Comparison of ENCODE assay signal across 9 cellular contexts in genomic region chr19:51607920-51608562, GRCh38. TPM values are rescaled to one million over a fixed set of nuclear protein-coding genes. Genes with fewer than 3 reads are reported as not detected.
DNase-seq lines count a peak whose midpoint lies in the region; ATAC-seq, FAIRE-seq and TF ChIP-seq lines count a peak whose summit lies in the region.
"Had no signal": no experiment of that assay in that cellular context is flagged by ENCODE, and none has a peak within 500 bp of the region (broad histone marks: within the 10 kb centered on the region; RNA-seq: fewer than 3 reads in every experiment).

No MANE protein-coding gene starts in this region.

- peak; percentile 67 for TF ChIP-seq RAD21 in GM12878 (IDR thresholded peaks at IDR 0.05; ENCODE audit: insufficient read depth, low read depth, low read length)

- TF ChIP-seq POLR2A in GM12878 (IDR thresholded peaks at IDR 0.05; ENCODE audit: low read depth, low read length): no peak

- H3K27me3 ChIP-seq in HL-60 (ENCODE audit: insufficient read depth, poor library complexity, severe bottlenecking) (no peaks in the 10 kb centered on the region), GM12878 (replicated peaks in 1 of 2; ENCODE audit: control insufficient read depth in 2 of 2, insufficient read depth in 2 of 2, low read length in 1 of 2) (no peaks in the 10 kb centered on the region)

- intact Hi-C loops in GM12878 (cut with micrococcal nuclease; ENCODE audit: unreplicated experiment): loop anchor here (5.0 kb wide), 1 partner anchor 36 kb away; the partner anchor contains the start of gene ZNF175

- SMC1A ChIA-PET in GM12878 (lab: Charles Lee; ENCODE audit: uncharacterized antibody, unreplicated experiment): interaction anchor here (1.2 to 3.0 kb wide), 6 partner anchors 13 to 137 kb away, joined by 3 to 19 read pairs (median 8); no protein-coding TSS in a partner anchor

- FAIRE-seq in GM12878 (lab: Jason Lieb, UNC): no peak

- H3K4me1 Mint-ChIP-seq in T-helper 17 cell: no peaks in the 10 kb centered on the region

- no peak overlapping the region for H3K27ac ChIP-seq in HL-60 (replicated peaks)
- H3K27ac ChIP-seq in GM12878 (ENCODE audit: control insufficient read depth, insufficient read depth): peak overlapping the region; percentile 84

- no peak overlapping the region for H2AFZ ChIP-seq in GM12878 (ENCODE audit: control insufficient read depth, low read depth, low read length)

- H3K9ac ChIP-seq in GM12878 (ENCODE audit: control insufficient read depth, insufficient read depth, low read length): peak overlapping the region; percentile 28; the same call in 1 of the 2 replicates

- no TSS peak for BruUV-seq in GM12878 (replicated peaks; lab: Mats Ljungman, UMichigan)

- H3K4me3 ChIP-seq in AG10803 (ENCODE audit: low read length) (no peak overlapping the region), HL-60 (replicated peaks; ENCODE audit: insufficient read depth, low read length) (no peak overlapping the region), GM12878 (no peak overlapping the region)

- H3K27ac Mint-ChIP-seq in T-helper 17 cell: no peak overlapping the region
- H3K27ac Mint-ChIP-seq: natural killer cell treated with Interleukin-12 subunit alpha and Interleukin-12 subunit beta and Interleukin-15 and Interleukin-18, amount 100 ng/mL, for 72 hours had no signal

- H3K4me1 ChIP-seq in GM12878 (ENCODE audit: control insufficient read depth, insufficient read depth, low read length): peaks cover 30% of the 10 kb centered on the region

- H3K79me2 ChIP-seq in GM12878 (ENCODE audit: control insufficient read depth, insufficient read depth, low read length): no peaks in the 10 kb centered on the region

- peaks cover 10% of the 10 kb centered on the region for H3K27me3 Mint-ChIP-seq in T-helper 17 cell

- ATAC-seq in T-helper 17 cell: peak; percentile 50
- ATAC-seq in GM12878: peak; percentile 46
- no peak for ATAC-seq in HG02571 (IDR thresholded peaks at IDR 0.05; ENCODE audit: unreplicated experiment)

- WGBS in GM12878 (ENCODE audit: insufficient coverage, insufficient replicate concordance, low lambda C conversion rate, missing lambda C conversion rate): 46% methylated on average over 13 of the region's 13 CpGs

- CTCF ChIA-PET in GM12878 (lab: Yijun Ruan, JAX): interaction anchor here (0.9 to 3.9 kb wide), 14 partner anchors 8 to 258 kb away, joined by 3 to 24 read pairs (median 3); partner anchors contain the start of genes NKG7 and SIGLEC10

- in situ Hi-C loops in GM12878 (cut with MboI): no loop called here

- POLR2A ChIA-PET in GM12878 (lab: Charles Lee): no interaction called here

- TF ChIP-seq EP300 in GM12878 (IDR thresholded peaks at IDR 0.05; ENCODE audit: borderline replicate concordance in 1 of 2, control insufficient read depth in 1 of 2, low read depth in 2 of 2, low read length in 2 of 2): no peak

- H3K36me3 Mint-ChIP-seq in T-helper 17 cell (ENCODE audit: low read depth): peaks cover 4% of the 10 kb centered on the region

- H3K9me3 ChIP-seq in T-helper 17 cell (ENCODE audit: control insufficient read depth, low read length, poor library complexity, severe bottlenecking) (no peaks in the 10 kb centered on the region), GM12878 (replicated peaks; ENCODE audit: control insufficient read depth, insufficient read depth, low read length) (peaks cover 6% of the 10 kb centered on the region; the same call in 2 of the 3 replicates)

- H3K4me2 ChIP-seq in GM12878 (ENCODE audit: control insufficient read depth, insufficient read depth): peak overlapping the region; percentile 99

- no peaks in the 10 kb centered on the region for H3K36me3 ChIP-seq in GM12878 (ENCODE audit: control insufficient read depth in 2 of 2, insufficient read depth in 2 of 2, low read length in 1 of 2)

- DNase-seq in AG10803 (ENCODE audit: low read depth): peak; percentile 73
- DNase-seq in HL-60 (ENCODE audit: low read depth in 1 of 2, low spot score in 1 of 2): peak; percentile 63 to 93
- DNase-seq in T-helper 17 cell: peak in 2 of 3 donors; percentile 18 to 45
- DNase-seq in GM12878 (ENCODE audit: low read depth, low spot score): no peak
- peak; percentile 69 for DNase-seq in iris pigment epithelial cell (ENCODE audit: low read depth)
- DNase-seq in stimulated activated CD4-positive, alpha-beta T cell treated with anti-CD3 and anti-CD28 coated beads, Interleukin-1b, Interleukin-23, amount 100 ng/mL, for 4 hours (ENCODE audit: low read depth in 2 of 2): peak; percentile 27 to 49
- DNase-seq in NCI-H1417 (lab: John Stamatoyannopoulos, UW): no peak

- RAD21 ChIA-PET in GM12878 (lab: Charles Lee; ENCODE audit: unreplicated experiment): interaction anchor here (0.8 to 2.3 kb wide), 2 partner anchors 13 to 49 kb away, joined by 4 to 12 read pairs; no protein-coding TSS in a partner anchor

- H3K4me3 Mint-ChIP-seq in T-helper 17 cell: no peak overlapping the region

- H4K20me1 ChIP-seq in GM12878 (ENCODE audit: control insufficient read depth, insufficient read depth): no peaks in the 10 kb centered on the region

- peak; percentile 82 for TF ChIP-seq CTCF in AG10803 (conservative IDR thresholded peaks at IDR 0.05; ENCODE audit: low read length)
- peak; percentile 85 for TF ChIP-seq CTCF in HL-60 (IDR thresholded peaks at IDR 0.05; ENCODE audit: insufficient read depth, low read length)
- peak; percentile 59 to 64 (median 63) for TF ChIP-seq CTCF in GM12878 (IDR thresholded peaks at IDR 0.05 in 2 of 3, conservative IDR thresholded peaks at IDR 0.05 in 1 of 3; ENCODE audit: control insufficient read depth in 2 of 3, extremely low read depth in 1 of 3, insufficient read depth in 1 of 3, low read depth in 3 of 3, low read length in 3 of 3)

TF ChIP-seq in GM12878, 131 proteins besides CTCF, POLR2A, EP300 and RAD21 (continues in another document):
- TF ChIP-seq IKZF1 (conservative IDR thresholded peaks at IDR 0.05): peak; percentile 54

RNA-seq across cellular contexts. Expression of gene SIGLEC5, which starts 22.2 kb away (rescaled TPM):
- total RNA-seq in T-helper 17 cell: under 1 TPM in 1 of 2 donors, not detected in 1; 0.37 TPM
- not detected in 2 replicates for total RNA-seq in GM12878 (2013; cell fraction: nucleolus; rRNA removed)
- total RNA-seq in GM12878 (2014; rRNA removed): 1.9 and 2.5 TPM in 2 replicates
- total RNA-seq in GM12878 (2014; rRNA removed; fragmentation: Illumina TruSeq; extraction: Trizol): 1.2 and 1.5 TPM in 2 replicates
- total RNA-seq in GM12878 (2021): 1.1 TPM in 1 of 2 replicates, not detected in the other
- polyA plus RNA-seq in GM12878 (2011; ENCODE audit: low read depth): not detected
- polyA plus RNA-seq in GM12878 (2011; rRNA removed): 0.45 TPM in 1 of 2 replicates, not detected in the other
- polyA plus RNA-seq in GM12878 (2011; cell fraction: cytosol; rRNA removed): 0.30 TPM in 1 of 2 replicates, not detected in the other
- not detected in 2 replicates for polyA plus RNA-seq in GM12878 (2011; cell fraction: nucleus; rRNA removed)
- polyA plus RNA-seq in GM12878 (2012): 0.14 and 0.42 TPM in 2 replicates
- polyA plus RNA-seq in GM12878 (2014; fragmentation: Illumina TruSeq; extraction: Trizol): 0.44 and 1.4 TPM in 2 replicates
- polyA plus RNA-seq in GM12878 (2014; fragmentation: Nextera tagmentation; extraction: Ambion mirVana): under 1 TPM; 0.05 to 0.06 TPM
- polyA plus RNA-seq in GM12878 (2014; rRNA removed): not detected in 2 replicates
- 1 to 10 TPM; 1.6 to 1.8 TPM for polyA plus RNA-seq in GM12878 (2016; fragmentation: Nextera tagmentation; extraction: Ambion mirVana)
- polyA minus RNA-seq in GM12878 (2011; rRNA and poly(A)+ RNA removed): 0.88 TPM in 1 of 2 replicates, not detected in the other
- polyA minus RNA-seq in GM12878 (2011; cell fraction: cytosol; rRNA and poly(A)+ RNA removed): 1.2 and 2.0 TPM in 2 replicates
- 1.3 and 2.1 TPM in 2 replicates for polyA minus RNA-seq in GM12878 (2011; cell fraction: nucleus; rRNA and poly(A)+ RNA removed)

RNA-seq across cellular contexts. Expression of gene ZNF175, which starts 37.0 kb away (rescaled TPM):
- total RNA-seq in T-helper 17 cell: 1 to 10 TPM; 4.5 to 5.1 TPM
- total RNA-seq in GM12878 (2013; cell fraction: nucleolus; rRNA removed): 35.3 and 36.3 TPM in 2 replicates
- 3.3 and 4.0 TPM in 2 replicates for total RNA-seq in GM12878 (2014; rRNA removed)
- total RNA-seq in GM12878 (2014; rRNA removed; fragmentation: Illumina TruSeq; extraction: Trizol): 7.0 and 7.1 TPM in 2 replicates
- 12.0 and 12.8 TPM in 2 replicates for total RNA-seq in GM12878 (2021)
- 4.7 TPM for polyA plus RNA-seq in GM12878 (2011; ENCODE audit: low read depth)
- polyA plus RNA-seq in GM12878 (2011; rRNA removed): 9.0 and 12.9 TPM in 2 replicates
- 3.5 and 3.8 TPM in 2 replicates for polyA plus RNA-seq in GM12878 (2011; cell fraction: cytosol; rRNA removed)
- polyA plus RNA-seq in GM12878 (2011; cell fraction: nucleus; rRNA removed): 10.0 and 11.1 TPM in 2 replicates
- polyA plus RNA-seq in GM12878 (2012): 5.8 and 6.4 TPM in 2 replicates
- 9.9 and 10.4 TPM in 2 replicates for polyA plus RNA-seq in GM12878 (2014; fragmentation: Illumina TruSeq; extraction: Trizol)
- 1 to 10 TPM; 1.5 to 1.8 TPM for polyA plus RNA-seq in GM12878 (2014; fragmentation: Nextera tagmentation; extraction: Ambion mirVana)
- 4.8 TPM in 2 replicates for polyA plus RNA-seq in GM12878 (2014; rRNA removed)
- polyA plus RNA-seq in GM12878 (2016; fragmentation: Nextera tagmentation; extraction: Ambion mirVana): 1 to 10 TPM; 1.9 to 2.1 TPM
- 8.4 and 10.7 TPM in 2 replicates for polyA minus RNA-seq in GM12878 (2011; rRNA and poly(A)+ RNA removed)
- polyA minus RNA-seq in GM12878 (2011; cell fraction: cytosol; rRNA and poly(A)+ RNA removed): 4.8 and 6.2 TPM in 2 replicates
- 8.3 and 11.6 TPM in 2 replicates for polyA minus RNA-seq in GM12878 (2011; cell fraction: nucleus; rRNA and poly(A)+ RNA removed)

RNA-seq across cellular contexts. Expression of gene SIGLEC14, which starts 38.6 kb away (rescaled TPM):
- total RNA-seq in T-helper 17 cell (1 to 10 TPM in 1 of 2 donors, under 1 TPM in 1; 0.86 to 3.3 TPM), GM12878 (2014; rRNA removed) (4.4 and 6.7 TPM in 2 replicates), GM12878 (2014; rRNA removed; fragmentation: Illumina TruSeq; extraction: Trizol) (2.9 and 3.2 TPM in 2 replicates), GM12878 (2021) (6.2 and 6.8 TPM in 2 replicates)
- 5.5 and 8.5 TPM in 2 replicates for total RNA-seq in GM12878 (2013; cell fraction: nucleolus; rRNA removed)
- 0.68 TPM for polyA plus RNA-seq in GM12878 (2011; ENCODE audit: low read depth)
- polyA plus RNA-seq in GM12878 (2011; rRNA removed) (0.72 and 1.6 TPM in 2 replicates), GM12878 (2014; fragmentation: Illumina TruSeq; extraction: Trizol) (4.8 and 5.0 TPM in 2 replicates), GM12878 (2014; fragmentation: Nextera tagmentation; extraction: Ambion mirVana) (under 1 TPM; 0.57 to 0.82 TPM), GM12878 (2014; rRNA removed) (4.4 and 4.6 TPM in 2 replicates), GM12878 (2016; fragmentation: Nextera tagmentation; extraction: Ambion mirVana) (1 to 10 TPM; 7.1 to 8.4 TPM)
- 1.3 and 1.4 TPM in 2 replicates for polyA plus RNA-seq in GM12878 (2011; cell fraction: cytosol; rRNA removed)
- 0.76 and 1.3 TPM in 2 replicates for polyA plus RNA-seq in GM12878 (2011; cell fraction: nucleus; rRNA removed)
- polyA plus RNA-seq in GM12878 (2012): 1.1 and 1.6 TPM in 2 replicates
- 0.66 and 1.5 TPM in 2 replicates for polyA minus RNA-seq in GM12878 (2011; rRNA and poly(A)+ RNA removed)
- not detected in 2 replicates for polyA minus RNA-seq in GM12878 (2011; cell fraction: cytosol; rRNA and poly(A)+ RNA removed)
- 0.48 and 1.8 TPM in 2 replicates for polyA minus RNA-seq in GM12878 (2011; cell fraction: nucleus; rRNA and poly(A)+ RNA removed)
- total RNA-seq: natural killer cell treated with Interleukin-12 subunit alpha and Interleukin-12 subunit beta and Interleukin-15 and Interleukin-18, amount 100 ng/mL, for 72 hours had no signal

Comparison
In these comparisons a context has a peak if more than half of its experiments do, and no peak if none do; other contexts are left out.
1. DNase-seq: peak in AG10803 (single experiment), HL-60 (2 of 2), T-helper 17 cell (2 of 3), iris pigment epithelial cell (single experiment) and stimulated activated CD4-positive, alpha-beta T cell treated with anti-CD3 and anti-CD28 coated beads, Interleukin-1b, Interleukin-23, amount 100 ng/mL, for 4 hours (2 of 2); none in GM12878 (single experiment) and NCI-H1417 (0 of 3).
2. Peak in every context shown above with its lines, with median percentiles within 50 percentile points of each other: CTCF ChIP-seq.